ENCODE assay signal across 1 cellular context in genomic region chr19:54168174-54168917, GRCh38.
TF ChIP-seq lines count a peak whose summit lies in the region.

No MANE protein-coding gene starts in this region.

TF ChIP-seq in GM12878, 131 proteins besides CTCF, POLR2A, EP300 and RAD21:
- TF ChIP-seq IKZF2 (IDR thresholded peaks at IDR 0.05) (0 out of 4 replicates have a peak, but pooled peaks of 1 of the 2 experiments have one; percentile 20), NR2F1 (conservative IDR thresholded peaks at IDR 0.05) (peak; percentile 47), MLLT1 (IDR thresholded peaks at IDR 0.05) (no peak), YY1 (IDR thresholded peaks at IDR 0.05; ENCODE audit: low read depth, low read length) (0 out of 2 replicates have a peak, but pooled peaks have one; percentile 19), LARP7 (IDR thresholded peaks at IDR 0.05) (0 out of 2 replicates have a peak, but pooled peaks have one; percentile 23), CREB1 (IDR thresholded peaks at IDR 0.05; ENCODE audit: low read depth) (0 out of 2 replicates have a peak, but pooled peaks have one; percentile 27), BHLHE40 (IDR thresholded peaks at IDR 0.05; ENCODE audit: borderline replicate concordance in 1 of 2, low read depth in 2 of 2, low read length in 1 of 2) (no peak), MEF2B (IDR thresholded peaks at IDR 0.05; ENCODE audit: partially characterized antibody, poor library complexity, severe bottlenecking) (peak; percentile 79), SMC3 (IDR thresholded peaks at IDR 0.05; ENCODE audit: borderline replicate concordance, low read length) (peak; percentile 78), IKZF1 (conservative IDR thresholded peaks at IDR 0.05) (peak; percentile 28)
